Comparison of ENCODE assay signal across 1 cellular context in genomic region chr7:140358024-140358770, GRCh38.
TF ChIP-seq lines count a peak whose summit lies in the region.

No MANE protein-coding gene starts in this region.

TF ChIP-seq in SK-N-SH treated with all-trans-retinoic acid at 6 μM for 48 hours, 23 proteins besides CTCF, POLR2A, EP300 and RAD21 (continued from another document):
- TF ChIP-seq TSHZ2 (CRISPR knock-in tag; IDR thresholded peaks at IDR 0.05) (no peak), CSDC2 (CRISPR knock-in tag; IDR thresholded peaks at IDR 0.05) (no peak)
